In genomic region chr1:39189592-39190041, GRCh38 we compare ENCODE assay signal across 11 cellular contexts. TPM values are rescaled to one million over a fixed set of nuclear protein-coding genes. Genes with fewer than 3 reads are reported as not detected.
A peak's percentile ranks its signal among the peaks of the same experiment; 100 is the strongest.
DNase-seq lines count a peak whose midpoint lies in the region; ATAC-seq, FAIRE-seq and TF ChIP-seq lines count a peak whose summit lies in the region.
"Had no signal": no experiment of that assay in that cellular context is flagged by ENCODE, and none has a peak within 500 bp of the region (broad histone marks: within the 10 kb centered on the region; RNA-seq: fewer than 3 reads in every experiment).

No MANE protein-coding gene starts in this region.

- TF ChIP-seq CTCF in H9 (conservative IDR thresholded peaks at IDR 0.05): no peak
- no peak for TF ChIP-seq CTCF in left lung (IDR thresholded peaks at IDR 0.05)
- no peak for TF ChIP-seq CTCF in D721Med (IDR thresholded peaks at IDR 0.05; ENCODE audit: insufficient read depth, missing control alignments)

- no peak overlapping the region for H4K8ac ChIP-seq in H9 (replicated peaks; ENCODE audit: insufficient read length, low read depth, low read length)

- no peak for DNase-seq in H9
- no peak for DNase-seq in activated naive CD8-positive, alpha-beta T cell treated with anti-CD3 and anti-CD28 coated beads, Interleukin-2, amount 50 U/mL, for 24 hours
- no peak for DNase-seq in left lung
- no peak for DNase-seq in sciatic nerve (ENCODE audit: low spot score)
- no peak for DNase-seq in HuH-7 (ENCODE audit: low spot score)
- DNase-seq in D721Med (ENCODE audit: insufficient read length, low spot score): no peak
- DNase-seq: effector memory CD8-positive, alpha-beta T cell; Karpas-422 had no signal

- no peak overlapping the region for H3K14ac ChIP-seq in H9 (ENCODE audit: insufficient read depth, low read length)

- H3K9me3 Mint-ChIP-seq in H9: no peaks in the 10 kb centered on the region
- no peaks in the 10 kb centered on the region for H3K9me3 Mint-ChIP-seq in activated naive CD8-positive, alpha-beta T cell treated with anti-CD3 and anti-CD28 coated beads, Interleukin-2, amount 50 U/mL, for 24 hours
- H3K9me3 Mint-ChIP-seq: effector memory CD8-positive, alpha-beta T cell had no signal

- no peak overlapping the region for H3K4ac ChIP-seq in H9 (ENCODE audit: low read depth, low read length)

- H3K79me2 ChIP-seq in ACC112 (ENCODE audit: control insufficient read depth, insufficient read depth, low read length, unreplicated experiment) (peaks cover 51% of the 10 kb centered on the region), H9 (ENCODE audit: insufficient read depth, low read length) (peaks cover 9% of the 10 kb centered on the region)

- H3K9me3 ChIP-seq in H9 (ENCODE audit: control insufficient read depth, low read depth, low read length): no peaks in the 10 kb centered on the region
- no peaks in the 10 kb centered on the region for H3K9me3 ChIP-seq in left lung

- H2BK20ac ChIP-seq in H9 (ENCODE audit: low read depth, low read length, poor library complexity, severe bottlenecking): no peak overlapping the region

- no peaks in the 10 kb centered on the region for H4K20me1 ChIP-seq in H9 (ENCODE audit: control insufficient read depth, insufficient read depth, insufficient read length)

- H2AFZ ChIP-seq in ACC112 (ENCODE audit: low read length, unreplicated experiment) (no peak overlapping the region), H9 (ENCODE audit: low read length) (no peak overlapping the region)

- no peak overlapping the region for H3K56ac ChIP-seq in H9 (ENCODE audit: insufficient read length, low read depth, low read length)

- no peak overlapping the region for H2BK5ac ChIP-seq in H9 (ENCODE audit: insufficient read length, low read length)

- no peak overlapping the region for H3T11ph ChIP-seq in H9 (ENCODE audit: low read length)

- no peak overlapping the region for H3K23ac ChIP-seq in H9 (ENCODE audit: insufficient read length, low read depth, low read length)

- no peak overlapping the region for H4K5ac ChIP-seq in H9 (ENCODE audit: insufficient read length, low read depth, low read length)

- no peaks in the 10 kb centered on the region for H3K36me3 Mint-ChIP-seq in H9 (ENCODE audit: insufficient read depth in 1 of 3, low read depth in 3 of 3)
- H3K36me3 Mint-ChIP-seq in activated naive CD8-positive, alpha-beta T cell treated with anti-CD3 and anti-CD28 coated beads, Interleukin-2, amount 50 U/mL, for 24 hours (ENCODE audit: low read depth): no peaks in the 10 kb centered on the region

- no peak overlapping the region for H3K18ac ChIP-seq in H9 (ENCODE audit: insufficient read length, low read depth, low read length)

- no peak overlapping the region for H3K4me3 Mint-ChIP-seq in H9
- no peak overlapping the region for H3K4me3 Mint-ChIP-seq in activated naive CD8-positive, alpha-beta T cell treated with anti-CD3 and anti-CD28 coated beads, Interleukin-2, amount 50 U/mL, for 24 hours
- H3K4me3 Mint-ChIP-seq: effector memory CD8-positive, alpha-beta T cell had no signal

- no peak overlapping the region for H3K4me3 ChIP-seq in ACC112 (ENCODE audit: low read depth, low read length)
- H3K4me3 ChIP-seq in left lung: no peak overlapping the region
- H3K4me3 ChIP-seq: lung had no signal

- WGBS in H9 (ENCODE audit: extremely low coverage, insufficient read length, low lambda C conversion rate): no CpG with 5 or more reads among the region's 1 CpG

- H3K4me1 Mint-ChIP-seq in H9: peaks cover 54 to 70% of the 10 kb centered on the region in 2 experiments
- H3K4me1 Mint-ChIP-seq in activated naive CD8-positive, alpha-beta T cell treated with anti-CD3 and anti-CD28 coated beads, Interleukin-2, amount 50 U/mL, for 24 hours: peaks cover 88% of the 10 kb centered on the region

- FAIRE-seq in D721Med (lab: Jason Lieb, UNC): no peak

- H2AK5ac ChIP-seq in H9 (ENCODE audit: insufficient read length, low read length): no peak overlapping the region

- H2BK12ac ChIP-seq in H9 (ENCODE audit: insufficient read length, low read depth, low read length): no peak overlapping the region

- H3K27me3 ChIP-seq in ACC112 (ENCODE audit: insufficient read depth, low read length) (no peaks in the 10 kb centered on the region), H9 (ENCODE audit: insufficient read depth, low read length) (no peaks in the 10 kb centered on the region), left lung (no peaks in the 10 kb centered on the region)

- H4K91ac ChIP-seq in H9 (ENCODE audit: insufficient read length, low read depth, low read length): no peak overlapping the region

- H2BK120ac ChIP-seq in H9 (ENCODE audit: low read depth, low read length, poor library complexity, severe bottlenecking): no peak overlapping the region

- intact Hi-C loops in left lung (cut with DNase I): loop anchor here (10.0 kb wide), 1 partner anchor 85 kb away; no protein-coding TSS in a partner anchor
- intact Hi-C loops in sciatic nerve (cut with DNase I): loop anchor here (10.0 kb wide), 1 partner anchor 85 kb away; no protein-coding TSS in a partner anchor

- H2BK15ac ChIP-seq in H9 (ENCODE audit: low read depth, low read length): no peak overlapping the region

- H3K9ac ChIP-seq in H9 (ENCODE audit: extremely low read depth, insufficient read length, low read length): no peak overlapping the region

- peaks cover 3% of the 10 kb centered on the region for H3K79me1 ChIP-seq in H9 (ENCODE audit: insufficient read depth, low read depth, low read length, poor library complexity, severe bottlenecking)

- H3K36me3 ChIP-seq in ACC112 (ENCODE audit: insufficient read depth, low read length): no peaks in the 10 kb centered on the region
- H3K36me3 ChIP-seq in left lung: no peaks in the 10 kb centered on the region

- ATAC-seq in activated naive CD8-positive, alpha-beta T cell treated with anti-CD3 and anti-CD28 coated beads, Interleukin-2, amount 50 U/mL, for 24 hours: no peak
- ATAC-seq in left lung (no peak), sciatic nerve (no peak), GM18868 (IDR thresholded peaks at IDR 0.05; ENCODE audit: unreplicated experiment) (no peak)
- ATAC-seq: effector memory CD8-positive, alpha-beta T cell had no signal

- H3K23me2 ChIP-seq in H9 (ENCODE audit: insufficient read length, low read depth, low read length, poor library complexity, severe bottlenecking): no peaks in the 10 kb centered on the region

- no peaks in the 10 kb centered on the region for H3K27me3 Mint-ChIP-seq in H9 (ENCODE audit: low read depth)
- no peaks in the 10 kb centered on the region for H3K27me3 Mint-ChIP-seq in activated naive CD8-positive, alpha-beta T cell treated with anti-CD3 and anti-CD28 coated beads, Interleukin-2, amount 50 U/mL, for 24 hours
- H3K27me3 Mint-ChIP-seq: effector memory CD8-positive, alpha-beta T cell had no signal

- peak overlapping the region; percentile 1 to 80 (median 32); a peak in 5 of 7 replicates for H3K27ac Mint-ChIP-seq in H9
- H3K27ac Mint-ChIP-seq in activated naive CD8-positive, alpha-beta T cell treated with anti-CD3 and anti-CD28 coated beads, Interleukin-2, amount 50 U/mL, for 24 hours: peak overlapping the region; percentile 62

- H3K27ac ChIP-seq in ACC112 (ENCODE audit: low read depth, low read length): peak overlapping the region; percentile 86
- H3K27ac ChIP-seq in H9 (ENCODE audit: insufficient read length, low read depth, low read length): no peak overlapping the region
- H3K27ac ChIP-seq in left lung: peak overlapping the region; percentile 33 to 57

- H3K4me1 ChIP-seq in ACC112 (ENCODE audit: control insufficient read depth, insufficient read depth, low read length, unreplicated experiment) (peaks cover 54% of the 10 kb centered on the region), H9 (ENCODE audit: insufficient read depth, low read length) (peaks cover 9% of the 10 kb centered on the region; the same call in 1 of the 2 replicates), left lung (peaks cover 45 to 82% of the 10 kb centered on the region in 2 donors)

- no peak overlapping the region for H3K4me2 ChIP-seq in H9 (ENCODE audit: insufficient read depth, insufficient read length, low read length)

RNA-seq across cellular contexts. Expression of gene MACF1, which starts 14.9 kb away (rescaled TPM):
- 172 and 190 TPM in 2 replicates for total RNA-seq in H9 (2021)
- total RNA-seq in left lung: 100 to 1,000 TPM; 358 to 385 TPM
- 322 TPM for total RNA-seq in sciatic nerve
